Comparison of ENCODE assay signal across 19 cellular contexts in the genomic region with DNA sequence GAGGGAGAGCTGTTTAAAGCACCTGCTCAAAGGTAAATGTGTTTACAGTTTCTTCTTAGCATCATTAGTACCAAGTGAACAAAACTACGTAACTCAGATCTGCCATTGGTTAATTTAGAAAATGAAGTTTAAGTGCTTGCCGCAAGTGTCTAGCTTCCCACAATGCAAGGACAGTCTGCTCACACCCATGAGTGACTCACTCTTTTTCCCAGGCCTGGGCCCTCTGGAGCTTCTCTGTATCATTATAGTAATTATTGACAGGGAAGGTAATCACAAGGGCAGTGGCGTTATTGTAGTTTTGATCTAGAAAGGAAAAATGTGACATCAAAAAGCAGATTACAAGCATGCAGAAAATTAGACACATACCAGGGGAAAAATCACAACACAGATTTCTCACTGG. TPM values are rescaled to one million over a fixed set of nuclear protein-coding genes. Genes with fewer than 3 reads are reported as not detected.
DNase-seq lines count a peak whose midpoint lies in the region; ATAC-seq, FAIRE-seq and TF ChIP-seq lines count a peak whose summit lies in the region.
"Had no signal": no experiment of that assay in that cellular context is flagged by ENCODE, and none has a peak within 500 bp of the region (broad histone marks: within the 10 kb centered on the region; RNA-seq: fewer than 3 reads in every experiment).

No MANE protein-coding gene starts in this region.

- no peaks in the 10 kb centered on the region for H3K27me3 Mint-ChIP-seq in Calu3 (ENCODE audit: unreplicated experiment)

- intact Hi-C loops in Calu3 (cut with micrococcal nuclease; ENCODE audit: unreplicated experiment), result no loop called here
- intact Hi-C loops in right lobe of liver (cut with DNase I), result no loop called here

- no peak for FAIRE-seq in frontal cortex (lab: Jason Lieb, UNC)

- BruUV-seq in Calu3 (replicated peaks; lab: Mats Ljungman, UMichigan), result no TSS peak

- peaks cover 36% of the 10 kb centered on the region for H3K4me1 Mint-ChIP-seq in Calu3 (ENCODE audit: low read depth, unreplicated experiment)

- H3K27ac Mint-ChIP-seq in Calu3 (ENCODE audit: unreplicated experiment), result peak overlapping the region; percentile 62
- H3K27ac Mint-ChIP-seq: activated T-cell treated with anti-CD3 and anti-CD28 coated beads, Interleukin-2, amount 50 U/mL, for 72 hours had no signal

- H3K9me3 ChIP-seq in right lobe of liver, result no peaks in the 10 kb centered on the region
- H3K9me3 ChIP-seq: left ventricle myocardium inferior, vagina had no signal

- no peaks in the 10 kb centered on the region for H3K9me3 Mint-ChIP-seq in Calu3 (ENCODE audit: low read depth, unreplicated experiment)
- H3K9me3 Mint-ChIP-seq: activated T-cell treated with anti-CD3 and anti-CD28 coated beads, Interleukin-2, amount 50 U/mL, for 72 hours had no signal

- no peak overlapping the region for H3K4me3 ChIP-seq in epithelial cell of esophagus (ENCODE audit: low read length)
- H3K4me3 ChIP-seq in right lobe of liver, result no peak overlapping the region
- H3K4me3 ChIP-seq: left ventricle myocardium inferior, vagina had no signal

- peaks cover 84% of the 10 kb centered on the region for H3K36me3 Mint-ChIP-seq in Calu3 (ENCODE audit: insufficient read depth, unreplicated experiment)

- H3K36me3 ChIP-seq in right lobe of liver, result peaks cover 0 to 52% (median 7%) of the 10 kb centered on the region in 4 donors

- DNase-seq in Calu3 (peak; percentile 54), NCI-H69 (lab: John Stamatoyannopoulos, UW) (peak; percentile 55), epithelial cell of esophagus (ENCODE audit: low read depth) (peak; percentile 75), right lobe of liver (no peak), NCI-H2081 treated with DMSO at 0.1 percent for 48 hours (lab: John Stamatoyannopoulos, UW) (no peak), NCI-H510A (lab: John Stamatoyannopoulos, UW) (no peak), germinal center (ENCODE audit: low spot score) (no peak), frontal cortex (ENCODE audit: low spot score in 2 of 2) (no peak)
- DNase-seq: activated CD4-positive, alpha-beta T cell treated with anti-CD3 and anti-CD28 coated beads, Interleukin-2, amount 50 U/mL, for 4 hours; activated T-cell treated with anti-CD3 and anti-CD28 coated beads, Interleukin-2, amount 50 U/mL, for 72 hours; anterior cingulate cortex; C1 segment of cervical spinal cord; effector CD4-positive, alpha-beta T cell; left ventricle myocardium inferior; NCI-H526 treated with DMSO at 0.1 percent for 48 hours; stimulated activated naive CD4-positive, alpha-beta T cell; T1000 had no signal

- peaks cover 0 to 15% (median 3%) of the 10 kb centered on the region in 4 donors for H3K4me1 ChIP-seq in right lobe of liver
- H3K4me1 ChIP-seq: left ventricle myocardium inferior had no signal

- ATAC-seq in right lobe of liver, result peak in 1 of 4 donors; percentile 81
- ATAC-seq: activated T-cell treated with anti-CD3 and anti-CD28 coated beads, Interleukin-2, amount 50 U/mL, for 72 hours; sciatic nerve had no signal

- TF ChIP-seq CTCF in Calu3 (IDR thresholded peaks at IDR 0.05; ENCODE audit: unreplicated experiment), result no peak
- TF ChIP-seq CTCF in epithelial cell of esophagus (IDR thresholded peaks at IDR 0.05; ENCODE audit: insufficient read depth, low read depth, low read length, missing control alignments), result no peak
- no peak for TF ChIP-seq CTCF in right lobe of liver (IDR thresholded peaks at IDR 0.05)

- CTCF ChIA-PET in Calu3 (lab: Charles Lee), result interaction anchor here (0.5 to 1.2 kb wide), 4 partner anchors 37 to 155 kb away, joined by 3 to 8 read pairs (median 6); no protein-coding TSS in a partner anchor

- peak overlapping the region in 2 of 3 donors; percentile 38 to 85 for H3K27ac ChIP-seq in right lobe of liver
- H3K27ac ChIP-seq: left ventricle myocardium inferior had no signal

- WGBS in right lobe of liver (ENCODE audit: insufficient coverage, low coverage, low lambda C conversion rate, missing lambda C conversion rate), result 43% methylated on average over 3 of the region's 3 CpGs

- H3K4me3 Mint-ChIP-seq in Calu3 (ENCODE audit: low read depth, unreplicated experiment), result peak overlapping the region; percentile 29
- H3K4me3 Mint-ChIP-seq: activated T-cell treated with anti-CD3 and anti-CD28 coated beads, Interleukin-2, amount 50 U/mL, for 72 hours had no signal

- no peak for TF ChIP-seq POLR2A in right lobe of liver (IDR thresholded peaks at IDR 0.05)

- no peaks in the 10 kb centered on the region for H3K27me3 ChIP-seq in right lobe of liver
- H3K27me3 ChIP-seq: vagina had no signal

RNA-seq across cellular contexts. Expression of a gene that starts 38.5 kb away (rescaled TPM):
- total RNA-seq in Calu3 (2022), result 82.6 and 84.7 TPM in 2 replicates
- total RNA-seq in right lobe of liver, result 10 to 100 TPM; 11.9 to 31.2 (median 20.0) TPM
- total RNA-seq in frontal cortex, result 30.2 TPM

RNA-seq across cellular contexts. Expression of a gene that starts 44.5 kb away (rescaled TPM):
- total RNA-seq in Calu3 (2022) (31.0 and 33.7 TPM in 2 replicates), right lobe of liver (10 to 100 TPM; 16.8 to 24.5 (median 21.9) TPM), frontal cortex (44.8 TPM)

Comparison
In these comparisons a context has a peak if more than half of its experiments do, and no peak if none do; other contexts are left out.
1. DNase-seq: peak in Calu3 (single experiment), NCI-H69 (single experiment) and epithelial cell of esophagus (single experiment); none in right lobe of liver (0 of 3), NCI-H2081 treated with DMSO at 0.1 percent for 48 hours (single experiment), NCI-H510A (single experiment), germinal center (single experiment) and frontal cortex (0 of 2).